8 cellular contexts compared by ENCODE assay signal in genomic region chr13:29369060-29369743, GRCh38.
DNase-seq lines count a peak whose midpoint lies in the region; ATAC-seq and TF ChIP-seq lines count a peak whose summit lies in the region.

No MANE protein-coding gene starts in this region.

- CTCF ChIA-PET in BJ (lab: Yijun Ruan, JAX) (interaction anchor here (0.8 to 1.3 kb wide), 6 partner anchors 9 to 103 kb away, joined by 3 to 5 read pairs (median 4); no protein-coding TSS in a partner anchor), HEK293T (lab: Yijun Ruan, JAX) (interaction anchor here (0.6 to 1.1 kb wide), 3 partner anchors 8 to 515 kb away, joined by 3 read pairs; no protein-coding TSS in a partner anchor)
- CTCF ChIA-PET in activated CD8-positive, alpha-beta memory T cell treated with anti-CD3 and anti-CD28 coated beads, Interleukin-2, amount 10 ng/mL, durations not matched to agents 7 days and 5 days (lab: Charles Lee), result no interaction called here
- CTCF ChIA-PET in activated CD4-positive, alpha-beta memory T cell treated with anti-CD3 and anti-CD28 coated beads, Interleukin-2, amount 10 ng/mL, durations not matched to agents 7 days and 5 days (lab: Charles Lee), result no interaction called here

- H3K27me3 ChIP-seq in BJ (ENCODE audit: control insufficient read depth, insufficient read depth, low read length) (peaks cover 10% of the 10 kb centered on the region; the same call in 1 of the 2 replicates), OCI-LY3 (ENCODE audit: low read depth, low read length) (no peaks in the 10 kb centered on the region)

- no peak overlapping the region for H3K4me3 Mint-ChIP-seq in effector memory CD8-positive, alpha-beta T cell
- no peak overlapping the region for H3K4me3 Mint-ChIP-seq in activated CD8-positive, alpha-beta memory T cell treated with anti-CD3 and anti-CD28 coated beads, Interleukin-2, amount 10 ng/mL, durations not matched to agents 7 days and 5 days
- H3K4me3 Mint-ChIP-seq in activated CD4-positive, alpha-beta memory T cell treated with anti-CD3 and anti-CD28 coated beads, Interleukin-2, amount 10 ng/mL, durations not matched to agents 7 days and 5 days, result no peak overlapping the region

- H3K27me3 Mint-ChIP-seq in effector memory CD8-positive, alpha-beta T cell, result peaks cover 31 to 66% of the 10 kb centered on the region in 2 donors
- H3K27me3 Mint-ChIP-seq in activated CD8-positive, alpha-beta memory T cell treated with anti-CD3 and anti-CD28 coated beads, Interleukin-2, amount 10 ng/mL, durations not matched to agents 7 days and 5 days, result peaks cover 14% of the 10 kb centered on the region
- H3K27me3 Mint-ChIP-seq in activated CD4-positive, alpha-beta memory T cell treated with anti-CD3 and anti-CD28 coated beads, Interleukin-2, amount 10 ng/mL, durations not matched to agents 7 days and 5 days, result peaks cover 7% of the 10 kb centered on the region

- H3K4me2 ChIP-seq in OCI-LY3 (ENCODE audit: low read length), result peak overlapping the region; percentile 50

- no peaks in the 10 kb centered on the region for H4K20me1 ChIP-seq in OCI-LY3 (ENCODE audit: insufficient read depth, low read length)

- H3K9ac ChIP-seq in OCI-LY3 (ENCODE audit: low read length), result peak overlapping the region; percentile 33; the same call in 1 of the 2 replicates

- H3K79me2 ChIP-seq in OCI-LY3 (ENCODE audit: low read length), result no peaks in the 10 kb centered on the region

- H3K27ac Mint-ChIP-seq in effector memory CD8-positive, alpha-beta T cell, result no peak overlapping the region
- no peak overlapping the region for H3K27ac Mint-ChIP-seq in activated CD8-positive, alpha-beta memory T cell treated with anti-CD3 and anti-CD28 coated beads, Interleukin-2, amount 10 ng/mL, durations not matched to agents 7 days and 5 days
- no peak overlapping the region for H3K27ac Mint-ChIP-seq in activated CD4-positive, alpha-beta memory T cell treated with anti-CD3 and anti-CD28 coated beads, Interleukin-2, amount 10 ng/mL, durations not matched to agents 7 days and 5 days

- DNase-seq in BJ (ENCODE audit: low read depth) (no peak), HEK293T (ENCODE audit: extremely low spot score) (peak; percentile 32), mucosa of gallbladder (ENCODE audit: low spot score) (peak; percentile 14)
- DNase-seq in effector memory CD8-positive, alpha-beta T cell, result no peak
- DNase-seq in activated CD8-positive, alpha-beta memory T cell treated with anti-CD3 and anti-CD28 coated beads, Interleukin-2, amount 10 ng/mL, durations not matched to agents 7 days and 5 days, result no peak
- DNase-seq in activated CD4-positive, alpha-beta memory T cell treated with anti-CD3 and anti-CD28 coated beads, Interleukin-2, amount 10 ng/mL, durations not matched to agents 7 days and 5 days, result no peak

- H3K36me3 Mint-ChIP-seq in effector memory CD8-positive, alpha-beta T cell (ENCODE audit: insufficient read depth), result no peaks in the 10 kb centered on the region
- H3K36me3 Mint-ChIP-seq in activated CD8-positive, alpha-beta memory T cell treated with anti-CD3 and anti-CD28 coated beads, Interleukin-2, amount 10 ng/mL, durations not matched to agents 7 days and 5 days, result no peaks in the 10 kb centered on the region
- H3K36me3 Mint-ChIP-seq in activated CD4-positive, alpha-beta memory T cell treated with anti-CD3 and anti-CD28 coated beads, Interleukin-2, amount 10 ng/mL, durations not matched to agents 7 days and 5 days (ENCODE audit: low read depth), result no peaks in the 10 kb centered on the region

- POLR2A ChIA-PET in BJ (lab: Charles Lee) (no interaction called here), HEK293T (lab: Yijun Ruan, JAX) (no interaction called here)
- POLR2A ChIA-PET in activated CD4-positive, alpha-beta memory T cell treated with anti-CD3 and anti-CD28 coated beads, Interleukin-2, amount 10 ng/mL, durations not matched to agents 7 days and 5 days (lab: Charles Lee), result no interaction called here

- ATAC-seq in effector memory CD8-positive, alpha-beta T cell (replicated peaks), result peak; percentile 17
- no peak for ATAC-seq in activated CD8-positive, alpha-beta memory T cell treated with anti-CD3 and anti-CD28 coated beads, Interleukin-2, amount 10 ng/mL, durations not matched to agents 7 days and 5 days
- no peak for ATAC-seq in HG03139 (IDR thresholded peaks at IDR 0.05; ENCODE audit: unreplicated experiment)

- H3K4me3 ChIP-seq in BJ (ENCODE audit: low read depth, low read length) (no peak overlapping the region), OCI-LY3 (ENCODE audit: low read length) (peak overlapping the region; percentile 36)

- peaks cover 24% of the 10 kb centered on the region for H3K4me1 ChIP-seq in OCI-LY3 (ENCODE audit: low read length)

- H3K9me3 Mint-ChIP-seq in effector memory CD8-positive, alpha-beta T cell, result no peaks in the 10 kb centered on the region
- no peaks in the 10 kb centered on the region for H3K9me3 Mint-ChIP-seq in activated CD8-positive, alpha-beta memory T cell treated with anti-CD3 and anti-CD28 coated beads, Interleukin-2, amount 10 ng/mL, durations not matched to agents 7 days and 5 days (ENCODE audit: low read depth)
- no peaks in the 10 kb centered on the region for H3K9me3 Mint-ChIP-seq in activated CD4-positive, alpha-beta memory T cell treated with anti-CD3 and anti-CD28 coated beads, Interleukin-2, amount 10 ng/mL, durations not matched to agents 7 days and 5 days

- H2AFZ ChIP-seq in OCI-LY3 (ENCODE audit: low read depth, low read length), result peak overlapping the region; percentile 49

- peak; percentile 64 for TF ChIP-seq CTCF in BJ (IDR thresholded peaks at IDR 0.05; ENCODE audit: insufficient read depth, low read depth, low read length)
- peak; percentile 86 for TF ChIP-seq CTCF in OCI-LY3 (IDR thresholded peaks at IDR 0.05; ENCODE audit: low read depth, low read length)

- peaks cover 0 to 3% of the 10 kb centered on the region in 2 donors for H3K4me1 Mint-ChIP-seq in effector memory CD8-positive, alpha-beta T cell (ENCODE audit: low read depth in 2 of 2)
- H3K4me1 Mint-ChIP-seq in activated CD8-positive, alpha-beta memory T cell treated with anti-CD3 and anti-CD28 coated beads, Interleukin-2, amount 10 ng/mL, durations not matched to agents 7 days and 5 days, result no peaks in the 10 kb centered on the region
- H3K4me1 Mint-ChIP-seq in activated CD4-positive, alpha-beta memory T cell treated with anti-CD3 and anti-CD28 coated beads, Interleukin-2, amount 10 ng/mL, durations not matched to agents 7 days and 5 days, result no peaks in the 10 kb centered on the region

- H3K9me3 ChIP-seq in OCI-LY3 (ENCODE audit: insufficient read depth, low read length), result no peaks in the 10 kb centered on the region

- H3K27ac ChIP-seq in OCI-LY3 (ENCODE audit: low read length), result peak overlapping the region; percentile 15; the same call in 1 of the 2 replicates

- H3K36me3 ChIP-seq in BJ (ENCODE audit: control insufficient read depth, insufficient read depth, low read length) (no peaks in the 10 kb centered on the region), OCI-LY3 (replicated peaks; ENCODE audit: low read depth, low read length) (no peaks in the 10 kb centered on the region)

TF ChIP-seq in HEK293T, 16 proteins besides CTCF, POLR2A, EP300 and RAD21:
- TF ChIP-seq LEF1 (IDR thresholded peaks at IDR 0.05; ENCODE audit: borderline replicate concordance) (no peak), ARNT (IDR thresholded peaks at IDR 0.05) (no peak), CTBP1 (IDR thresholded peaks at IDR 0.05; ENCODE audit: borderline replicate concordance) (no peak), BHLHE40 (IDR thresholded peaks at IDR 0.05; ENCODE audit: borderline replicate concordance) (no peak), L3MBTL2 (conservative IDR thresholded peaks at IDR 0.05) (no peak)

Comparison
In these comparisons a context has a peak if more than half of its experiments do, and no peak if none do; other contexts are left out.
1. DNase-seq: peak in HEK293T (single experiment) and mucosa of gallbladder (single experiment); none in BJ (single experiment), effector memory CD8-positive, alpha-beta T cell (0 of 3), activated CD8-positive, alpha-beta memory T cell treated with anti-CD3 and anti-CD28 coated beads, Interleukin-2, amount 10 ng/mL, durations not matched to agents 7 days and 5 days (single experiment) and activated CD4-positive, alpha-beta memory T cell treated with anti-CD3 and anti-CD28 coated beads, Interleukin-2, amount 10 ng/mL, durations not matched to agents 7 days and 5 days (single experiment).
2. CTCF ChIA-PET loops: an anchor here in BJ (0.8 to 1.3 kb wide) and HEK293T (0.6 to 1.1 kb wide); none called in activated CD8-positive, alpha-beta memory T cell treated with anti-CD3 and anti-CD28 coated beads, Interleukin-2, amount 10 ng/mL, durations not matched to agents 7 days and 5 days and activated CD4-positive, alpha-beta memory T cell treated with anti-CD3 and anti-CD28 coated beads, Interleukin-2, amount 10 ng/mL, durations not matched to agents 7 days and 5 days.